In genomic region chr1:12472798-12473551, GRCh38 we compare ENCODE assay signal across 8 cellular contexts.
DNase-seq lines count a peak whose midpoint lies in the region; ATAC-seq lines count a peak whose summit lies in the region.

No MANE protein-coding gene starts in this region.

- ATAC-seq in HG03439 (IDR thresholded peaks at IDR 0.05; ENCODE audit: unreplicated experiment): no peak

- H3K4me3 ChIP-seq in BLaER1: peak overlapping the region; percentile 28
- H3K4me3 ChIP-seq in skeletal muscle tissue (ENCODE audit: low read length in 3 of 3): peak overlapping the region in 1 of 3 donors; percentile 18
- H3K4me3 ChIP-seq in trophoblast cell (ENCODE audit: low read depth, low read length): no peak overlapping the region

- peaks cover 13% of the 10 kb centered on the region; the same call in 1 of the 2 replicates for H3K9me3 ChIP-seq in BLaER1
- H3K9me3 ChIP-seq in skeletal muscle tissue (ENCODE audit: control insufficient read depth in 3 of 3, low read length in 3 of 3): no peaks in the 10 kb centered on the region
- peaks cover 2% of the 10 kb centered on the region for H3K9me3 ChIP-seq in trophoblast cell (ENCODE audit: insufficient read depth, low read depth, low read length)

- H3K9ac ChIP-seq in BLaER1 (peak overlapping the region; percentile 76), skeletal muscle tissue (ENCODE audit: low read depth in 1 of 3, low read length in 3 of 3) (no peak overlapping the region), trophoblast cell (ENCODE audit: low read length) (no peak overlapping the region)

- no peak overlapping the region for H2AK5ac ChIP-seq in trophoblast cell (ENCODE audit: low read length)

- no peak overlapping the region for H3K23ac ChIP-seq in trophoblast cell (ENCODE audit: low read length)

- no peak overlapping the region for H4K8ac ChIP-seq in trophoblast cell (ENCODE audit: low read depth, low read length)

- H3K27me3 Mint-ChIP-seq in T-helper 1 cell treated with Interleukin-12 subunit alpha and Interleukin-12 subunit beta and Interleukin-4 antibody, amounts not matched to agents 30 μg/mL and 1 μg/mL, for 36 hours (ENCODE audit: low read depth): no peaks in the 10 kb centered on the region

- no peak overlapping the region for H2AFZ ChIP-seq in trophoblast cell (ENCODE audit: insufficient read depth, low read length, poor library complexity)

- peak overlapping the region; percentile 96 for H3K27ac Mint-ChIP-seq in T-helper 1 cell treated with Interleukin-12 subunit alpha and Interleukin-12 subunit beta and Interleukin-4 antibody, amounts not matched to agents 30 μg/mL and 1 μg/mL, for 36 hours

- H3K4me1 ChIP-seq in BLaER1 (peaks cover 89% of the 10 kb centered on the region), skeletal muscle tissue (ENCODE audit: control insufficient read depth in 3 of 3, insufficient read depth in 3 of 3, low read length in 3 of 3) (peaks cover 51 to 68% (median 62%) of the 10 kb centered on the region in 3 donors), trophoblast cell (ENCODE audit: control insufficient read depth in 1 of 2, insufficient read depth in 2 of 2, low read length in 2 of 2) (no peaks in the 10 kb centered on the region)

- H2BK12ac ChIP-seq in trophoblast cell (ENCODE audit: low read length): no peak overlapping the region

- H3K27ac ChIP-seq in BLaER1 (peak overlapping the region; percentile 82), skeletal muscle tissue (ENCODE audit: low read depth, low read length) (peak overlapping the region; percentile 80), trophoblast cell (ENCODE audit: low read depth, low read length) (no peak overlapping the region)

- H3K9me3 Mint-ChIP-seq in T-helper 1 cell treated with Interleukin-12 subunit alpha and Interleukin-12 subunit beta and Interleukin-4 antibody, amounts not matched to agents 30 μg/mL and 1 μg/mL, for 36 hours: no peaks in the 10 kb centered on the region

- H3K4ac ChIP-seq in trophoblast cell (ENCODE audit: low read depth, low read length): no peak overlapping the region

- H3K27me3 ChIP-seq in BLaER1 (no peaks in the 10 kb centered on the region), skeletal muscle tissue (ENCODE audit: control insufficient read depth in 3 of 3, insufficient read depth in 3 of 3, low read length in 3 of 3) (no peaks in the 10 kb centered on the region), trophoblast cell (ENCODE audit: insufficient read depth, low read length) (no peaks in the 10 kb centered on the region)

- no peaks in the 10 kb centered on the region for H3K79me1 ChIP-seq in trophoblast cell (ENCODE audit: low read length)

- WGBS in trophoblast cell (ENCODE audit: extremely low coverage, insufficient coverage, insufficient read length): no CpG with 5 or more reads among the region's 12 CpGs

- no peaks in the 10 kb centered on the region for H4K20me1 ChIP-seq in BLaER1

- H4K12ac ChIP-seq in trophoblast cell (ENCODE audit: low read depth, low read length): no peak overlapping the region

- no peak overlapping the region for H3K14ac ChIP-seq in trophoblast cell (ENCODE audit: low read length)

- DNase-seq in amniotic epithelial cell (ENCODE audit: low read depth): peak; percentile 56
- DNase-seq in trophoblast cell: no peak
- no peak for DNase-seq in NCI-H774 (lab: John Stamatoyannopoulos, UW)
- no peak for DNase-seq in inferior parietal cortex (ENCODE audit: extremely low spot score)

- H3K36me3 ChIP-seq in BLaER1: peaks cover 13% of the 10 kb centered on the region; the same call in 1 of the 2 replicates
- H3K36me3 ChIP-seq in skeletal muscle tissue (ENCODE audit: control insufficient read depth in 3 of 3, insufficient read depth in 3 of 3, low read length in 3 of 3): no peaks in the 10 kb centered on the region
- H3K36me3 ChIP-seq in trophoblast cell (ENCODE audit: control insufficient read depth in 1 of 2, insufficient read depth in 2 of 2, low read length in 2 of 2): peaks cover 0 to 4% of the 10 kb centered on the region in 2 experiments

- H3K4me3 Mint-ChIP-seq in T-helper 1 cell treated with Interleukin-12 subunit alpha and Interleukin-12 subunit beta and Interleukin-4 antibody, amounts not matched to agents 30 μg/mL and 1 μg/mL, for 36 hours: peak overlapping the region; percentile 74

- peaks cover 21% of the 10 kb centered on the region for H3K36me3 Mint-ChIP-seq in T-helper 1 cell treated with Interleukin-12 subunit alpha and Interleukin-12 subunit beta and Interleukin-4 antibody, amounts not matched to agents 30 μg/mL and 1 μg/mL, for 36 hours (ENCODE audit: low read depth)

- peak overlapping the region; percentile 96 for H3K4me2 ChIP-seq in BLaER1
- H3K4me2 ChIP-seq in trophoblast cell (ENCODE audit: low read length): no peak overlapping the region

- H2BK5ac ChIP-seq in trophoblast cell (ENCODE audit: low read depth, low read length, poor library complexity): no peak overlapping the region

- no peak overlapping the region for H2BK120ac ChIP-seq in trophoblast cell (ENCODE audit: insufficient read depth, low read length, poor library complexity)

- H4K91ac ChIP-seq in trophoblast cell (ENCODE audit: low read depth, low read length): no peak overlapping the region

- H3K4me1 Mint-ChIP-seq in T-helper 1 cell treated with Interleukin-12 subunit alpha and Interleukin-12 subunit beta and Interleukin-4 antibody, amounts not matched to agents 30 μg/mL and 1 μg/mL, for 36 hours (ENCODE audit: low read depth): peaks cover 71% of the 10 kb centered on the region

- no peak overlapping the region for H3K18ac ChIP-seq in trophoblast cell (ENCODE audit: low read length)

- H3K79me2 ChIP-seq in trophoblast cell (ENCODE audit: control insufficient read depth, insufficient read depth, low read length, poor library complexity): no peaks in the 10 kb centered on the region
